ENCODE assay signal across 11 cellular contexts in the genomic region with DNA sequence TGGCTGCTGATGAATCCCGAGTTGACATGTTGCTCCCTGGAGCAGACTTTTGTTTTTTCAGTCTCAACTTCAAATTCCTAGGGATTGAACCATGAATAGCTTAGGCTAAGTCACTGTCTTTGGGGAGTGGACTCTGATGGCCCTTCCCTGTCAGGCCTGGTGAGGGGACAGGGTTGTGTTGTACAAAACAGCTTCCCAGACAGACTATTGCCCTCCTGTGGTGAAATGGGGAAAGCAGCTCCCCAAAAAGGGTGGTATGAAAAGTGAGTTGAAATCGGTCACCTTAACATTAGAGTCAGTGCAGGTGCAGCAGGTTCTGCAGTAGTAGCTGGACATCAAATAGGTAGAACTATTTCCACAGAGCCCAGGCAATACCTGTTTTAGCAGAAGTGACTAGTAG.
DNase-seq lines count a peak whose midpoint lies in the region; ATAC-seq and TF ChIP-seq lines count a peak whose summit lies in the region.
"Had no signal": no experiment of that assay in that cellular context is flagged by ENCODE, and none has a peak within 500 bp of the region (broad histone marks: within the 10 kb centered on the region; RNA-seq: fewer than 3 reads in every experiment).

No MANE protein-coding gene starts in this region.

- no peaks in the 10 kb centered on the region for H3K4me1 Mint-ChIP-seq in Caco-2 (ENCODE audit: low read depth, unreplicated experiment)
- no peaks in the 10 kb centered on the region for H3K4me1 Mint-ChIP-seq in CD8-positive, alpha-beta memory T cell

- no peak overlapping the region for H3K4me3 ChIP-seq in Caco-2 (ENCODE audit: low read depth, low read length)
- no peak overlapping the region for H3K4me3 ChIP-seq in iPS DF 6.9 (ENCODE audit: low read length)
- H3K4me3 ChIP-seq in CD8-positive, alpha-beta memory T cell (ENCODE audit: low read length), result no peak overlapping the region

- TF ChIP-seq CTCF in Caco-2 (IDR thresholded peaks at IDR 0.05; ENCODE audit: insufficient read depth in 1 of 2, low read depth in 1 of 2, low read length in 1 of 2, severe bottlenecking in 1 of 2, unreplicated experiment in 1 of 2), result peak in 1 of 2 experiments; percentile 45
- TF ChIP-seq CTCF in RWPE1 (conservative IDR thresholded peaks at IDR 0.05; ENCODE audit: low read depth), result no peak

- DNase-seq in Caco-2 (peak; percentile 14 to 37), HEK293T (ENCODE audit: extremely low spot score) (peak; percentile 10), iPS DF 6.9 (ENCODE audit: low read depth, low spot score) (peak; percentile 27), RWPE1 (ENCODE audit: low spot score) (no peak)
- DNase-seq in stimulated activated CD4-positive, alpha-beta T cell treated with anti-CD3 and anti-CD28 coated beads, Interleukin-12 subunit alpha, Interleukin-12 subunit beta, amount 100 ng/mL, for 4 hours, result no peak
- no peak for DNase-seq in CD8-positive, alpha-beta memory T cell
- DNase-seq: DMS79 treated with DMSO at 0.1 percent for 48 hours, NCI-H446 had no signal

- no CpG with 5 or more reads among the region's 2 CpGs for WGBS in iPS DF 6.9 (ENCODE audit: insufficient coverage, insufficient read length)

- H3K27me3 Mint-ChIP-seq in Caco-2 (ENCODE audit: insufficient read depth, unreplicated experiment), result no peaks in the 10 kb centered on the region
- H3K27me3 Mint-ChIP-seq in CD8-positive, alpha-beta memory T cell, result no peaks in the 10 kb centered on the region

- H3K9me3 ChIP-seq in Caco-2 (no peaks in the 10 kb centered on the region), iPS DF 6.9 (ENCODE audit: control insufficient read depth, insufficient read depth, low read length) (no peaks in the 10 kb centered on the region)
- H3K9me3 ChIP-seq in CD8-positive, alpha-beta memory T cell (ENCODE audit: low read length), result no peaks in the 10 kb centered on the region

- H3K4me3 Mint-ChIP-seq in Caco-2 (ENCODE audit: unreplicated experiment), result no peak overlapping the region
- H3K4me3 Mint-ChIP-seq in CD8-positive, alpha-beta memory T cell, result no peak overlapping the region
- H3K4me3 Mint-ChIP-seq: T-helper 1 cell treated with Interleukin-12 subunit alpha and Interleukin-12 subunit beta and Interleukin-4 antibody, amounts not matched to agents 30 μg/mL and 1 μg/mL, for 36 hours had no signal

- BruUV-seq in Caco-2 (replicated peaks; lab: Mats Ljungman, UMichigan), result no TSS peak

- H3K27ac ChIP-seq in iPS DF 6.9 (ENCODE audit: low read length) (no peak overlapping the region), RWPE1 (no peak overlapping the region)
- no peak overlapping the region for H3K27ac ChIP-seq in CD8-positive, alpha-beta memory T cell (ENCODE audit: low read depth, low read length)

- H3K27me3 ChIP-seq in Caco-2 (replicated peaks; ENCODE audit: control insufficient read depth, insufficient read depth, low read length) (no peaks in the 10 kb centered on the region), iPS DF 6.9 (ENCODE audit: control insufficient read depth, insufficient read depth, low read length) (no peaks in the 10 kb centered on the region)
- H3K27me3 ChIP-seq in CD8-positive, alpha-beta memory T cell (ENCODE audit: insufficient read depth, low read length, poor library complexity, severe bottlenecking), result no peaks in the 10 kb centered on the region

- intact Hi-C loops in Caco-2 (cut with micrococcal nuclease; ENCODE audit: unreplicated experiment), result no loop called here

- H3K36me3 ChIP-seq in Caco-2 (ENCODE audit: control insufficient read depth, insufficient read depth, low read length) (no peaks in the 10 kb centered on the region), iPS DF 6.9 (ENCODE audit: control insufficient read depth, insufficient read depth, low read length) (no peaks in the 10 kb centered on the region)
- H3K36me3 ChIP-seq in CD8-positive, alpha-beta memory T cell (ENCODE audit: insufficient read depth, low read length), result no peaks in the 10 kb centered on the region

- no peaks in the 10 kb centered on the region for H3K9me3 Mint-ChIP-seq in Caco-2 (ENCODE audit: unreplicated experiment)
- peaks cover 2 to 17% (median 7%) of the 10 kb centered on the region in 5 donors for H3K9me3 Mint-ChIP-seq in CD8-positive, alpha-beta memory T cell

- CTCF ChIA-PET in Caco-2 (lab: Charles Lee), result no interaction called here
- CTCF ChIA-PET in HEK293T (lab: Yijun Ruan, JAX), result no interaction called here
- CTCF ChIA-PET in RWPE1 (lab: Yijun Ruan, JAX), result no interaction called here
- CTCF ChIA-PET in CD8-positive, alpha-beta memory T cell (lab: Charles Lee), result no interaction called here

- H3K27ac Mint-ChIP-seq in Caco-2 (ENCODE audit: unreplicated experiment), result no peak overlapping the region
- no peak overlapping the region for H3K27ac Mint-ChIP-seq in CD8-positive, alpha-beta memory T cell
- H3K27ac Mint-ChIP-seq: T-helper 1 cell treated with Interleukin-12 subunit alpha and Interleukin-12 subunit beta and Interleukin-4 antibody, amounts not matched to agents 30 μg/mL and 1 μg/mL, for 36 hours had no signal

- ATAC-seq in SK-N-SH treated with all-trans-retinoic acid at 6 μM for 48 hours, result peak; percentile 21; the same call in 1 of the 3 replicates
- ATAC-seq in GM21619 (IDR thresholded peaks at IDR 0.05; ENCODE audit: unreplicated experiment), result no peak

- POLR2A ChIA-PET in Caco-2 (lab: Charles Lee), result no interaction called here
- POLR2A ChIA-PET in HEK293T (lab: Yijun Ruan, JAX), result no interaction called here
- POLR2A ChIA-PET in RWPE1 (lab: Yijun Ruan, JAX; ENCODE audit: low non-redundant PET), result no interaction called here
- POLR2A ChIA-PET in CD8-positive, alpha-beta memory T cell (lab: Charles Lee), result no interaction called here

- H3K4me1 ChIP-seq in Caco-2 (no peaks in the 10 kb centered on the region), iPS DF 6.9 (ENCODE audit: control insufficient read depth, insufficient read depth, low read length) (no peaks in the 10 kb centered on the region)
- no peaks in the 10 kb centered on the region for H3K4me1 ChIP-seq in CD8-positive, alpha-beta memory T cell (ENCODE audit: insufficient read depth, low read length)

- H3K36me3 Mint-ChIP-seq in Caco-2 (ENCODE audit: insufficient read depth, unreplicated experiment), result no peaks in the 10 kb centered on the region
- H3K36me3 Mint-ChIP-seq in CD8-positive, alpha-beta memory T cell, result no peaks in the 10 kb centered on the region

TF ChIP-seq in HEK293T, 16 proteins besides CTCF, POLR2A, EP300 and RAD21:
- TF ChIP-seq FOXM1 (IDR thresholded peaks at IDR 0.05; ENCODE audit: borderline replicate concordance) (no peak), FOXA1 (IDR thresholded peaks at IDR 0.05) (no peak), CTBP1 (IDR thresholded peaks at IDR 0.05; ENCODE audit: borderline replicate concordance) (no peak), FOXK2 (IDR thresholded peaks at IDR 0.05) (no peak), TARDBP (IDR thresholded peaks at IDR 0.05) (no peak), LEF1 (IDR thresholded peaks at IDR 0.05; ENCODE audit: borderline replicate concordance) (no peak), SP1 (IDR thresholded peaks at IDR 0.05) (no peak), NFRKB (IDR thresholded peaks at IDR 0.05) (no peak), ZNF384 (IDR thresholded peaks at IDR 0.05) (no peak), L3MBTL2 (conservative IDR thresholded peaks at IDR 0.05) (no peak), ARNT (IDR thresholded peaks at IDR 0.05) (no peak), ELF4 (IDR thresholded peaks at IDR 0.05) (no peak), BHLHE40 (IDR thresholded peaks at IDR 0.05; ENCODE audit: borderline replicate concordance) (no peak), SUZ12 (IDR thresholded peaks at IDR 0.05) (no peak), HDGF (IDR thresholded peaks at IDR 0.05; ENCODE audit: borderline replicate concordance) (no peak)
- TF ChIP-seq, protein P1, sequence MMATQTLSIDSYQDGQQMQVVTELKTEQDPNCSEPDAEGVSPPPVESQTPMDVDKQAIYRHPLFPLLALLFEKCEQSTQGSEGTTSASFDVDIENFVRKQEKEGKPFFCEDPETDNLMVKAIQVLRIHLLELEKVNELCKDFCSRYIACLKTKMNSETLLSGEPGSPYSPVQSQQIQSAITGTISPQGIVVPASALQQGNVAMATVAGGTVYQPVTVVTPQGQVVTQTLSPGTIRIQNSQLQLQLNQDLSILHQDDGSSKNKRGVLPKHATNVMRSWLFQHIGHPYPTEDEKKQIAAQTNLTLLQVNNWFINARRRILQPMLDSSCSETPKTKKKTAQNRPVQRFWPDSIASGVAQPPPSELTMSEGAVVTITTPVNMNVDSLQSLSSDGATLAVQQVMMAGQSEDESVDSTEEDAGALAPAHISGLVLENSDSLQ (IDR thresholded peaks at IDR 0.05), result no peak
TF ChIP-seq in HEK293T: peak in this region for 0.

TF ChIP-seq in SK-N-SH treated with all-trans-retinoic acid at 6 μM for 48 hours, 23 proteins besides CTCF, POLR2A, EP300 and RAD21:
- TF ChIP-seq ZNF70 (CRISPR knock-in tag; IDR thresholded peaks at IDR 0.05) (no peak), ESRRG (CRISPR knock-in tag; IDR thresholded peaks at IDR 0.05) (no peak), ZNF8 (CRISPR knock-in tag; IDR thresholded peaks at IDR 0.05) (no peak), ARNTL (CRISPR knock-in tag; IDR thresholded peaks at IDR 0.05; ENCODE audit: borderline replicate concordance, low read depth) (no peak)
- TF ChIP-seq, protein P2, sequence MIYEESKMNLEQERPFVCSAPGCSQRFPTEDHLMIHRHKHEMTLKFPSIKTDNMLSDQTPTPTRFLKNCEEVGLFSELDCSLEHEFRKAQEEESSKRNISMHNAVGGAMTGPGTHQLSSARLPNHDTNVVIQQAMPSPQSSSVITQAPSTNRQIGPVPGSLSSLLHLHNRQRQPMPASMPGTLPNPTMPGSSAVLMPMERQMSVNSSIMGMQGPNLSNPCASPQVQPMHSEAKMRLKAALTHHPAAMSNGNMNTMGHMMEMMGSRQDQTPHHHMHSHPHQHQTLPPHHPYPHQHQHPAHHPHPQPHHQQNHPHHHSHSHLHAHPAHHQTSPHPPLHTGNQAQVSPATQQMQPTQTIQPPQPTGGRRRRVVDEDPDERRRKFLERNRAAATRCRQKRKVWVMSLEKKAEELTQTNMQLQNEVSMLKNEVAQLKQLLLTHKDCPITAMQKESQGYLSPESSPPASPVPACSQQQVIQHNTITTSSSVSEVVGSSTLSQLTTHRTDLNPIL (CRISPR knock-in tag; IDR thresholded peaks at IDR 0.05; ENCODE audit: low read depth), result no peak

Comparison
In these comparisons a context has a peak if more than half of its experiments do, and no peak if none do; other contexts are left out.
1. DNase-seq: peak in Caco-2 (2 of 2), HEK293T (single experiment) and iPS DF 6.9 (single experiment); none in RWPE1 (single experiment), stimulated activated CD4-positive, alpha-beta T cell treated with anti-CD3 and anti-CD28 coated beads, Interleukin-12 subunit alpha, Interleukin-12 subunit beta, amount 100 ng/mL, for 4 hours (single experiment) and CD8-positive, alpha-beta memory T cell (0 of 5).